In genomic region chr6:156185113-156185512, GRCh38 we compare ENCODE assay signal across 15 cellular contexts.
"Had no signal": no experiment of that assay in that cellular context is flagged by ENCODE, and none has a peak within 500 bp of the region (broad histone marks: within the 10 kb centered on the region; RNA-seq: fewer than 3 reads in every experiment).

No MANE protein-coding gene starts in this region.

- H3K4me3 Mint-ChIP-seq: activated naive CD8-positive, alpha-beta T cell; effector memory CD8-positive, alpha-beta T cell; nephron progenitor cell; stimulated activated memory B cell treated with anti-CD40 and anti-IgM and Interleukin-4, amounts not matched to agents 10 μg/mL and 1 μg/mL and 100 μg/mL, for 72 hours had no signal

- DNase-seq: activated T-cell treated with anti-CD3 and anti-CD28 coated beads for 4 hours; brain microvascular endothelial cell; effector memory CD8-positive, alpha-beta T cell; kidney; left ventricle myocardium inferior; mesenchymal stem cell; nephron progenitor cell; spleen; stimulated activated CD4-positive, alpha-beta T cell treated with anti-CD3 and anti-CD28 coated beads, Interleukin-1b, Interleukin-23, amount 100 ng/mL, for 48 hours; T-helper 9 cell had no signal

- H3K36me3 Mint-ChIP-seq: activated naive CD8-positive, alpha-beta T cell; stimulated activated memory B cell treated with anti-CD40 and anti-IgM and Interleukin-4, amounts not matched to agents 10 μg/mL and 1 μg/mL and 100 μg/mL, for 72 hours had no signal

- H3K27me3 Mint-ChIP-seq: activated naive CD8-positive, alpha-beta T cell; effector memory CD8-positive, alpha-beta T cell; stimulated activated memory B cell treated with anti-CD40 and anti-IgM and Interleukin-4, amounts not matched to agents 10 μg/mL and 1 μg/mL and 100 μg/mL, for 72 hours had no signal

- H3K4me3 ChIP-seq: hepatocyte, left ventricle myocardium inferior, spleen, tibial nerve had no signal

- H3K4me2 ChIP-seq: hepatocyte had no signal

- H3K27me3 ChIP-seq: brain microvascular endothelial cell, hepatocyte, spleen, tibial nerve had no signal

- H3K27ac ChIP-seq: brain microvascular endothelial cell, hepatocyte, left ventricle myocardium inferior, spleen, tibial nerve had no signal

- H3K9me3 Mint-ChIP-seq: nephron progenitor cell; stimulated activated memory B cell treated with anti-CD40 and anti-IgM and Interleukin-4, amounts not matched to agents 10 μg/mL and 1 μg/mL and 100 μg/mL, for 72 hours had no signal

- H3K79me2 ChIP-seq: hepatocyte had no signal

- H3K27ac Mint-ChIP-seq: activated naive CD8-positive, alpha-beta T cell; effector memory CD8-positive, alpha-beta T cell; nephron progenitor cell; stimulated activated memory B cell treated with anti-CD40 and anti-IgM and Interleukin-4, amounts not matched to agents 10 μg/mL and 1 μg/mL and 100 μg/mL, for 72 hours had no signal

- H3K4me1 ChIP-seq: tibial nerve had no signal

- ATAC-seq: effector memory CD8-positive, alpha-beta T cell; sciatic nerve; stimulated activated memory B cell treated with anti-CD40 and anti-IgM and Interleukin-4, amounts not matched to agents 10 μg/mL and 1 μg/mL and 100 μg/mL, for 72 hours had no signal

- H3K36me3 ChIP-seq: brain microvascular endothelial cell, left ventricle myocardium inferior, spleen, tibial nerve had no signal
